26 cellular contexts compared by ENCODE assay signal in the genomic region with DNA sequence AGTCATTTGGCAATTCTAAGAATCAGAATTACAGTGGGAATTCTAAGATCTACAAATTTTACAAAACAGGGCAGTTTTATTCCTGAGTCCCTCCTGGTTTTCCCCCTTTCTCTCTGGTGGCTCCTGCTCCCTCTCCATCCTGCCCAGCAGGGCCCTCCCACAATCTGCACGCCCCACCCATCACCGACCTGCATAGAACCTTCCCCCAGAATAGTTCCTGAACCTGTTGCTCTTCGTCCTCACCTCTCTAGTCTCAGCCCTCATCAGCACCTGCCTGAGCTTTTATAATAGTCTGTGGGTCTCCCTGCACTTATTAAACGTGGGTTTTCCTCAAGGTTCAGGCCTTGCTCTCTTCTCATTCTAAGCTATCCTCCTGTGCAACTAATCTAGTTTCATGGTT. TPM values are rescaled to one million over a fixed set of nuclear protein-coding genes. Genes with fewer than 3 reads are reported as not detected.
"Had no signal": no experiment of that assay in that cellular context is flagged by ENCODE, and none has a peak within 500 bp of the region (broad histone marks: within the 10 kb centered on the region; RNA-seq: fewer than 3 reads in every experiment).

No MANE protein-coding gene starts in this region.

- H3K9me3 ChIP-seq: colonic mucosa, gastrocnemius medialis had no signal

- DNase-seq: cerebellar nuclear complex; colonic mucosa; cortex of kidney; effector CD8-positive, alpha-beta T cell; erythroblast; esophagus squamous epithelium; foreskin fibroblast; foreskin melanocyte; gastrocnemius medialis; glutamatergic neuron; heart right ventricle; hippocampal formation; left cardiac atrium; left lung; left ventricle myocardium superior; lower lobe of right lung; mesenchymal stem cell; midbrain; mucosa of descending colon had no signal

- H3K27ac Mint-ChIP-seq: dendritic cell treated with granulocyte-macrophage colony-stimulating factor and Interleukin-4, amounts not matched to agents 40 ng/mL and 50 ng/mL, for 4 days had no signal

- H3K27ac ChIP-seq: colonic mucosa, epithelial cell of prostate, esophagus squamous epithelium, gastrocnemius medialis, heart right ventricle, left lung, lower lobe of right lung had no signal

- ATAC-seq: esophagus mucosa, gastrocnemius medialis, heart right ventricle, left cardiac atrium, left lung, left ventricle myocardium superior, lower lobe of right lung, mucosa of descending colon had no signal

- H3K4me1 ChIP-seq: colonic mucosa, esophagus squamous epithelium, gastrocnemius medialis, heart right ventricle, left lung, lower lobe of right lung had no signal

- H3K4me3 ChIP-seq: colonic mucosa, esophagus squamous epithelium, gastrocnemius medialis, heart right ventricle, left lung, lower lobe of right lung, mucosa of descending colon had no signal

- H3K4me3 Mint-ChIP-seq: dendritic cell treated with granulocyte-macrophage colony-stimulating factor and Interleukin-4, amounts not matched to agents 40 ng/mL and 50 ng/mL, for 4 days had no signal

- H3K27me3 ChIP-seq: colonic mucosa had no signal

- H3K36me3 ChIP-seq: colonic mucosa, esophagus squamous epithelium, gastrocnemius medialis, heart right ventricle, left lung, lower lobe of right lung had no signal

RNA-seq across cellular contexts. Expression of gene MNX1, which starts 49.1 kb away (rescaled TPM):
- total RNA-seq: chondrocyte, glomerular endothelial cell, heart right ventricle, left cardiac atrium, left ventricle myocardium superior, lung microvascular endothelial cell had no signal
- polyA plus RNA-seq: heart right ventricle, keratinocyte had no signal
